In genomic region chr15:60520825-60521368, GRCh38 we compare ENCODE assay signal across 1 cellular context.
TF ChIP-seq lines count a peak whose summit lies in the region.

No MANE protein-coding gene starts in this region.

TF ChIP-seq in GM12878, 131 proteins besides CTCF, POLR2A, EP300 and RAD21 (continued from another document):
- TF ChIP-seq YY1 (IDR thresholded peaks at IDR 0.05; ENCODE audit: low read depth, low read length) (peak; percentile 85), JUNB (IDR thresholded peaks at IDR 0.05) (no peak), TCF12 (IDR thresholded peaks at IDR 0.05; ENCODE audit: low read depth, low read length) (no peak), MEF2A (IDR thresholded peaks at IDR 0.05; ENCODE audit: insufficient read depth, low read depth, low read length) (0 out of 2 replicates have a peak, but pooled peaks have one; percentile 12), SMAD1 (IDR thresholded peaks at IDR 0.05; ENCODE audit: low read depth, partially characterized antibody) (no peak), STAT3 (IDR thresholded peaks at IDR 0.05; ENCODE audit: low read depth, low read length) (0 out of 2 replicates have a peak, but pooled peaks have one; percentile 8), USF1 (IDR thresholded peaks at IDR 0.05; ENCODE audit: borderline replicate concordance, extremely low read length, insufficient read depth, low read depth, low read length) (no peak), NR2F1 (conservative IDR thresholded peaks at IDR 0.05) (no peak)
